In genomic region chr1:217407426-217407825, GRCh38 we compare ENCODE assay signal across 21 cellular contexts.
DNase-seq lines count a peak whose midpoint lies in the region; ATAC-seq and TF ChIP-seq lines count a peak whose summit lies in the region.
"Had no signal": no experiment of that assay in that cellular context is flagged by ENCODE, and none has a peak within 500 bp of the region (broad histone marks: within the 10 kb centered on the region; RNA-seq: fewer than 3 reads in every experiment).

No MANE protein-coding gene starts in this region.

- no peak for TF ChIP-seq EP300 in tibial nerve (IDR thresholded peaks at IDR 0.05)

- H2AFZ ChIP-seq in smooth muscle cell (ENCODE audit: low read depth) = peak overlapping the region; percentile 40

- TF ChIP-seq POLR2A in tibial nerve (IDR thresholded peaks at IDR 0.05) = no peak

- no peak overlapping the region for H3K27ac ChIP-seq in smooth muscle cell (ENCODE audit: low read depth)
- H3K27ac ChIP-seq in tibial nerve = no peak overlapping the region
- H3K27ac ChIP-seq: brain microvascular endothelial cell, foreskin keratinocyte, VCaP had no signal

- H3K4me3 ChIP-seq in fibroblast of mammary gland (ENCODE audit: control insufficient read depth, low read depth, low read length) (no peak overlapping the region), smooth muscle cell (no peak overlapping the region), tibial nerve (no peak overlapping the region)
- H3K4me3 ChIP-seq: upper lobe of left lung had no signal

- no peak overlapping the region for H3K9ac ChIP-seq in smooth muscle cell (ENCODE audit: low read depth)

- no peaks in the 10 kb centered on the region for H3F3A ChIP-seq in smooth muscle cell (ENCODE audit: low read depth)

- H3K4me1 ChIP-seq in smooth muscle cell (ENCODE audit: low read depth) (no peaks in the 10 kb centered on the region), tibial nerve (no peaks in the 10 kb centered on the region)
- H3K4me1 ChIP-seq: foreskin keratinocyte, upper lobe of left lung had no signal

- DNase-seq in NCI-H2227 (lab: John Stamatoyannopoulos, UW; ENCODE audit: unreplicated experiment) (peak; percentile 18), NCI-H2227 treated with DMSO at 0.1 percent for 48 hours (lab: John Stamatoyannopoulos, UW) (no peak), NCI-H446 treated with DMSO at 0.1 percent for 48 hours (lab: John Stamatoyannopoulos, UW) (peak; percentile 11), fibroblast of mammary gland (ENCODE audit: low read depth) (peak; percentile 10), smooth muscle cell (lab: John Stamatoyannopoulos, UW; ENCODE audit: unreplicated experiment) (no peak), tibial nerve (ENCODE audit: low spot score in 2 of 2) (no peak)
- no peak for DNase-seq in activated effector memory CD4-positive, alpha-beta T cell treated with Interleukin-2 at 50 U/mL for 16 hours
- DNase-seq: 8988T; activated CD4-positive, alpha-beta T cell treated with anti-CD3 and anti-CD28 coated beads, Interleukin-2, amount 50 U/mL, for 1 hour; activated CD8-positive, alpha-beta memory T cell treated with anti-CD3 and anti-CD28 coated beads, Interleukin-2, amount 50 U/mL, for 48 hours; activated gamma-delta T cell; brain microvascular endothelial cell; foreskin keratinocyte; NCI-H526; SHP77; stimulated activated CD4-positive, alpha-beta T cell treated with anti-CD3 and anti-CD28 coated beads, Interleukin-1b, Interleukin-23, amount 100 ng/mL, for 48 hours; stimulated activated naive CD4-positive, alpha-beta T cell had no signal

- no peak overlapping the region for H3K4me2 ChIP-seq in smooth muscle cell

- H3K9me3 ChIP-seq in smooth muscle cell (replicated peaks; ENCODE audit: low read depth) = no peaks in the 10 kb centered on the region
- H3K9me3 ChIP-seq in tibial nerve = no peaks in the 10 kb centered on the region
- H3K9me3 ChIP-seq: upper lobe of left lung had no signal

- 91% methylated on average over 9 of the region's 9 CpGs for WGBS in smooth muscle cell (ENCODE audit: low lambda C conversion rate)
- 81 to 83% methylated on average over 9 of the region's 9 CpGs for WGBS in tibial nerve, 2 donors

- H4K20me1 ChIP-seq in smooth muscle cell (ENCODE audit: low read depth) = no peaks in the 10 kb centered on the region

- H3K36me3 ChIP-seq in smooth muscle cell (ENCODE audit: low read depth) (no peaks in the 10 kb centered on the region), tibial nerve (no peaks in the 10 kb centered on the region)
- H3K36me3 ChIP-seq: brain microvascular endothelial cell, upper lobe of left lung had no signal

- H3K27me3 ChIP-seq in smooth muscle cell (ENCODE audit: low read depth) = no peaks in the 10 kb centered on the region
- no peaks in the 10 kb centered on the region for H3K27me3 ChIP-seq in tibial nerve
- H3K27me3 ChIP-seq: brain microvascular endothelial cell, foreskin keratinocyte, upper lobe of left lung had no signal

- no peaks in the 10 kb centered on the region for H3K79me2 ChIP-seq in smooth muscle cell (ENCODE audit: low read depth)

- ATAC-seq in GM19455 (IDR thresholded peaks at IDR 0.05; ENCODE audit: unreplicated experiment) = no peak
- ATAC-seq: foreskin keratinocyte, HCT116 had no signal

- TF ChIP-seq CTCF in fibroblast of mammary gland (conservative IDR thresholded peaks at IDR 0.05; ENCODE audit: control insufficient read depth, insufficient read depth, low read depth, low read length) (no peak), smooth muscle cell (IDR thresholded peaks at IDR 0.05; ENCODE audit: borderline replicate concordance, insufficient read depth, poor library complexity, severe bottlenecking) (no peak), tibial nerve (IDR thresholded peaks at IDR 0.05) (no peak)

Comparison
In these comparisons a context has a peak if more than half of its experiments do, and no peak if none do; other contexts are left out.
1. DNase-seq: peak in NCI-H2227 (single experiment), NCI-H446 treated with DMSO at 0.1 percent for 48 hours (single experiment) and fibroblast of mammary gland (single experiment); none in NCI-H2227 treated with DMSO at 0.1 percent for 48 hours (single experiment), smooth muscle cell (single experiment), activated effector memory CD4-positive, alpha-beta T cell treated with Interleukin-2 at 50 U/mL for 16 hours (single experiment) and tibial nerve (0 of 2).